Comparison of ENCODE assay signal across 8 cellular contexts in genomic region chr1:221712776-221713431, GRCh38. TPM values are rescaled to one million over a fixed set of nuclear protein-coding genes. Genes with fewer than 3 reads are reported as not detected.
A peak's percentile ranks its signal among the peaks of the same experiment; 100 is the strongest.
DNase-seq lines count a peak whose midpoint lies in the region; ATAC-seq and TF ChIP-seq lines count a peak whose summit lies in the region.

No MANE protein-coding gene starts in this region.

- H3K4me3 ChIP-seq in KMS-11 (IDR thresholded peaks at IDR 0.05; ENCODE audit: insufficient read depth, low read depth, low read length) (no peak overlapping the region), A673 (ENCODE audit: low read depth, low read length, poor library complexity, severe bottlenecking) (no peak overlapping the region)
- H3K4me3 ChIP-seq in naive thymus-derived CD4-positive, alpha-beta T cell (ENCODE audit: low read length), result peak overlapping the region; percentile 33

- ATAC-seq in GM21515 (IDR thresholded peaks at IDR 0.05; ENCODE audit: unreplicated experiment), result peak; percentile 72
- ATAC-seq in naive thymus-derived CD4-positive, alpha-beta T cell, result peak; percentile 78

- intact Hi-C loops in naive thymus-derived CD4-positive, alpha-beta T cell (cut with micrococcal nuclease), result loop anchor here (1.0 to 10.0 kb wide), 13 partner anchors 11 to 1000 kb away; partner anchors contain the start of genes DUSP10 (in 2 of the 2), AIDA (in 1 of the 2) and BROX (in 1 of the 2)
- intact Hi-C loops in A673 (cut with micrococcal nuclease; ENCODE audit: unreplicated experiment), result no loop called here

- no peak overlapping the region for H2AFZ ChIP-seq in KMS-11 (ENCODE audit: low read depth)

- peaks cover 84% of the 10 kb centered on the region for H3K4me1 ChIP-seq in KMS-11 (ENCODE audit: low read depth, poor library complexity, severe bottlenecking)
- peaks cover 24 to 49% of the 10 kb centered on the region in 2 donors for H3K4me1 ChIP-seq in naive thymus-derived CD4-positive, alpha-beta T cell (ENCODE audit: control insufficient read depth in 2 of 2, insufficient read depth in 2 of 2, low read length in 2 of 2)
- H3K4me1 ChIP-seq in A673 (ENCODE audit: insufficient read depth, low read length, poor library complexity, severe bottlenecking), result no peaks in the 10 kb centered on the region

- H3K27me3 Mint-ChIP-seq in naive thymus-derived CD4-positive, alpha-beta T cell, result no peaks in the 10 kb centered on the region

- POLR2A ChIA-PET in naive thymus-derived CD4-positive, alpha-beta T cell (lab: Charles Lee), result interaction anchor here (0.8 to 9.0 kb wide), 8 partner anchors 10 to 1440 kb away, joined by 3 to 82 read pairs (median 4); partner anchors contain the start of genes AIDA, BROX, DUSP10 and RAB3GAP2
- POLR2A ChIA-PET in A673 (lab: Charles Lee; ENCODE audit: low non-redundant PET), result no interaction called here

- H3K9me3 ChIP-seq in naive thymus-derived CD4-positive, alpha-beta T cell (ENCODE audit: control insufficient read depth in 2 of 3, low read length in 3 of 3), result no peaks in the 10 kb centered on the region
- no peaks in the 10 kb centered on the region for H3K9me3 ChIP-seq in A673 (ENCODE audit: low read depth, low read length, poor library complexity, severe bottlenecking)

- H3K36me3 Mint-ChIP-seq in naive thymus-derived CD4-positive, alpha-beta T cell, result peaks cover 0 to 38% (median 0%) of the 10 kb centered on the region in 5 donors

- CTCF ChIA-PET in naive thymus-derived CD4-positive, alpha-beta T cell (lab: Charles Lee), result interaction anchor here (1.3 to 3.1 kb wide), 3 partner anchors 14 to 69 kb away, joined by 3 to 8 read pairs (median 7); partner anchors contain the start of gene DUSP10
- CTCF ChIA-PET in A673 (lab: Charles Lee), result no interaction called here

- H3K27me3 ChIP-seq in KMS-11 (ENCODE audit: insufficient read depth, low read depth), result no peaks in the 10 kb centered on the region
- H3K27me3 ChIP-seq in naive thymus-derived CD4-positive, alpha-beta T cell (ENCODE audit: control insufficient read depth in 2 of 2, insufficient read depth in 2 of 2, low read length in 2 of 2), result no peaks in the 10 kb centered on the region
- H3K27me3 ChIP-seq in A673 (replicated peaks; ENCODE audit: insufficient read depth, low read depth, low read length, poor library complexity), result no peaks in the 10 kb centered on the region

- H3K9me3 Mint-ChIP-seq in naive thymus-derived CD4-positive, alpha-beta T cell, result no peaks in the 10 kb centered on the region

- H3K27ac Mint-ChIP-seq in naive thymus-derived CD4-positive, alpha-beta T cell, result peak overlapping the region; percentile 62 to 99 (median 91)

- H3K27ac ChIP-seq in KMS-11, result peak overlapping the region; percentile 41
- peak overlapping the region; percentile 14 for H3K27ac ChIP-seq in naive thymus-derived CD4-positive, alpha-beta T cell (ENCODE audit: low read depth, low read length)
- no peak overlapping the region for H3K27ac ChIP-seq in A673 (ENCODE audit: low read depth, low read length, poor library complexity, severe bottlenecking)

- H3K79me2 ChIP-seq in KMS-11 (ENCODE audit: insufficient read depth, low read depth), result no peaks in the 10 kb centered on the region

- no peak for TF ChIP-seq CTCF in KMS-11 (conservative IDR thresholded peaks at IDR 0.05; ENCODE audit: low read depth, low read length)
- no peak for TF ChIP-seq CTCF in A673 (conservative IDR thresholded peaks at IDR 0.05; ENCODE audit: low read depth, low read length)

- BruUV-seq in A673 (replicated peaks; lab: Mats Ljungman, UMichigan), result no TSS peak

- peak overlapping the region; percentile 9 for H3K9ac ChIP-seq in KMS-11

- H3K4me1 Mint-ChIP-seq in naive thymus-derived CD4-positive, alpha-beta T cell, result peaks cover 55 to 91% (median 70%) of the 10 kb centered on the region in 7 donors

- DNase-seq in EH (ENCODE audit: low read depth) (peak; percentile 79), activated T-cell treated with anti-CD3 and anti-CD28 coated beads for 4 hours (peak; percentile 51), globus pallidus (ENCODE audit: low spot score) (no peak), A673 (ENCODE audit: low spot score) (no peak), NCI-H187 (lab: John Stamatoyannopoulos, UW) (no peak)
- peak; percentile 47 to 89 (median 85) for DNase-seq in naive thymus-derived CD4-positive, alpha-beta T cell

- no peaks in the 10 kb centered on the region for H4K20me1 ChIP-seq in KMS-11 (ENCODE audit: insufficient read depth)

- peak overlapping the region; percentile 53 to 88 (median 76) for H3K4me3 Mint-ChIP-seq in naive thymus-derived CD4-positive, alpha-beta T cell

- H3K36me3 ChIP-seq in KMS-11 (ENCODE audit: insufficient read depth) (no peaks in the 10 kb centered on the region), A673 (ENCODE audit: insufficient read depth, low read length, poor library complexity, severe bottlenecking) (no peaks in the 10 kb centered on the region)
- H3K36me3 ChIP-seq in naive thymus-derived CD4-positive, alpha-beta T cell (ENCODE audit: control insufficient read depth in 2 of 3, insufficient read depth in 3 of 3, low read length in 3 of 3), result no peaks in the 10 kb centered on the region

- peak overlapping the region; percentile 61 for H3K4me2 ChIP-seq in KMS-11

RNA-seq across cellular contexts. Expression of gene DUSP10, which starts 29.0 kb away (rescaled TPM):
- 10 to 100 TPM in 3 of 5 experiments, 1 to 10 TPM in 2; 2.5 to 60.6 (median 19.0) TPM for total RNA-seq in naive thymus-derived CD4-positive, alpha-beta T cell
- 1 to 10 TPM; 3.5 to 3.7 TPM for polyA plus RNA-seq in naive thymus-derived CD4-positive, alpha-beta T cell
- total RNA-seq in A673 (2021), result 0.17 TPM in 1 of 2 replicates, not detected in the other

Comparison
In these comparisons a context has a peak if more than half of its experiments do, and no peak if none do; other contexts are left out.
1. DNase-seq: peak in EH (single experiment), activated T-cell treated with anti-CD3 and anti-CD28 coated beads for 4 hours (single experiment) and naive thymus-derived CD4-positive, alpha-beta T cell (9 of 9); none in globus pallidus (single experiment), A673 (single experiment) and NCI-H187 (0 of 2).